1 cellular context compared by ENCODE assay signal in genomic region chr11:60854847-60855725, GRCh38.
A peak's percentile ranks its signal among the peaks of the same experiment; 100 is the strongest.
TF ChIP-seq lines count a peak whose summit lies in the region.

No MANE protein-coding gene starts in this region.

TF ChIP-seq in HepG2, 621 proteins besides CTCF, POLR2A, EP300 and RAD21:
- TF ChIP-seq PHF21A (CRISPR knock-in tag; IDR thresholded peaks at IDR 0.05) (0 out of 2 replicates have a peak, but pooled peaks have one; percentile 8), ZNF44 (CRISPR knock-in tag; IDR thresholded peaks at IDR 0.05) (0 out of 2 replicates have a peak, but pooled peaks have one; percentile 39), SRSF1 (optimal IDR thresholded peaks at IDR 0.05; ENCODE audit: low read depth, low read length) (no peak), BORCS8-MEF2B (CRISPR knock-in tag; IDR thresholded peaks at IDR 0.05) (0 out of 2 replicates have a peak, but pooled peaks have one; percentile 4)
TF ChIP-seq in HepG2: peak in this region for 3.
